In the genomic region with DNA sequence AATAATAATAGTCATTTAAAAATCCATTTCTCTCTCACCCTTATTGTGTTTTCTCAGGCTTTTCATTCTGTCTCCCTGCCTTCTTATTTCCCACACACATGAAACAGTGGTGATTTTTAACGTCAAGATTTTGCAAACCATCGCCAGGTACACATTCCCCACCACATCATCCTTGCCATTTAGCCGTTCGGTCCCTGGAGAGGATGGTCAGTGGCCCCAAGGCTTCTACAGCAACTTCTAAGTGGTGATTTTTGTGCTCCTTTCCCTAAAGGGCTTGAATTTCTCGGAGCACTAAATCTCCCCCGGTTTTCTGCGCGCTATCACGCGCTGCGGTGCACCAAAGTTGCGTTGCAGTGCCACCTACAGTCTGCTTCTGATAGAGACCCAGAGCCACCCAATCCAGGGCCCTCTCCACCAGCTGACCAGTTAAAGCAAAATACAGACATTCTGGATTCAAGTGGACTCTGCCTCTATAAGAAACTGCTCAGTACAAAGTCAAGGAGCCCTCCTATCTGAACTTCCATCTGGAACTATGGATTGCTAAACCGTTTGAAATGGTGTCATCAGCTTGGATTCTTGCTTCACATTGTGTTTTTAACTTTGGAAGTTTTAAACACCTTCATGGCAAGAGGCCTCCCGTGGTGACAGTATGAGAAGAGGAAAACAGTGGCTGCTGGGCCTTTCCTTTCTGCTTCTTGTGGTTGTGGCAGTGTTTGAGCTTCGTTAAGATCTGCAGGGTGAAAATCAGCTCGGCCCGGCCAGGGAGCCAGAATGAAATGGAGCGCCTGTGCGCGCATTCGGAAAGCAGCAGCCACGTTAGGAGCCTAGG, we compare ENCODE assay signal across 8 cellular contexts.
DNase-seq lines count a peak whose midpoint lies in the region; ATAC-seq and TF ChIP-seq lines count a peak whose summit lies in the region.

No MANE protein-coding gene starts in this region.

- H3K4me3 Mint-ChIP-seq in glutamatergic neuron (ENCODE audit: unreplicated experiment): peak overlapping the region; percentile 43

- no peaks in the 10 kb centered on the region for H3K79me2 ChIP-seq in DOHH2 (ENCODE audit: control insufficient read depth, low read length)

- H3K4me2 ChIP-seq in DOHH2 (ENCODE audit: low read length): no peak overlapping the region

- H3F3A ChIP-seq in DOHH2 (ENCODE audit: control insufficient read depth, insufficient read depth): no peaks in the 10 kb centered on the region

- H3K9me3 Mint-ChIP-seq in glutamatergic neuron (ENCODE audit: unreplicated experiment): peaks cover 7% of the 10 kb centered on the region

- peaks cover 5% of the 10 kb centered on the region for H3K27me3 Mint-ChIP-seq in glutamatergic neuron (ENCODE audit: unreplicated experiment)

- ATAC-seq in GM21529 (IDR thresholded peaks at IDR 0.05; ENCODE audit: unreplicated experiment): peak; percentile 85
- ATAC-seq in aorta (ENCODE audit: low FRiP score): peak; percentile 91

- H3K27ac ChIP-seq in DOHH2 (ENCODE audit: low read depth, low read length) (no peak overlapping the region), aorta (ENCODE audit: low read depth in 1 of 2, low read length in 2 of 2) (no peak overlapping the region)

- intact Hi-C loops in posterior vena cava (cut with DNase I): loop anchor here (1.0 to 5.0 kb wide), 2 partner anchors 129 to 381 kb away; no protein-coding TSS in a partner anchor
- intact Hi-C loops in aorta (cut with DNase I): loop anchor here (2.0 to 5.0 kb wide), 3 partner anchors 129 to 391 kb away; no protein-coding TSS in a partner anchor

- H3K36me3 ChIP-seq in DOHH2 (ENCODE audit: control insufficient read depth, low read length): no peaks in the 10 kb centered on the region
- H3K36me3 ChIP-seq in aorta (ENCODE audit: control insufficient read depth in 1 of 2, insufficient read depth in 2 of 2, low read length in 1 of 2): no peaks in the 10 kb centered on the region

- H3K4me1 ChIP-seq in DOHH2 (ENCODE audit: control insufficient read depth, low read length) (no peaks in the 10 kb centered on the region), aorta (ENCODE audit: control insufficient read depth in 1 of 2, insufficient read depth in 2 of 2, low read length in 2 of 2) (no peaks in the 10 kb centered on the region)

- H3K4me1 Mint-ChIP-seq in glutamatergic neuron (ENCODE audit: low read depth, unreplicated experiment): peaks cover 13% of the 10 kb centered on the region

- H3K36me3 Mint-ChIP-seq in glutamatergic neuron (ENCODE audit: unreplicated experiment): no peaks in the 10 kb centered on the region

- peak; percentile 77 for TF ChIP-seq CTCF in DOHH2 (IDR thresholded peaks at IDR 0.05; ENCODE audit: low read depth, low read length, poor library complexity, severe bottlenecking)
- peak; percentile 68 for TF ChIP-seq CTCF in glutamatergic neuron (IDR thresholded peaks at IDR 0.05; ENCODE audit: partially characterized antibody, unreplicated experiment)

- H3K9me3 ChIP-seq in DOHH2 (ENCODE audit: control insufficient read depth, insufficient read depth, low read length) (no peaks in the 10 kb centered on the region), aorta (ENCODE audit: control insufficient read depth, low read length) (no peaks in the 10 kb centered on the region)

- no peaks in the 10 kb centered on the region; the same call in 1 of the 2 replicates for H3K27me3 ChIP-seq in DOHH2 (ENCODE audit: control insufficient read depth, low read length)
- no peaks in the 10 kb centered on the region for H3K27me3 ChIP-seq in aorta (ENCODE audit: control insufficient read depth in 1 of 2, insufficient read depth in 2 of 2, low read length in 1 of 2)

- H3K27ac Mint-ChIP-seq in glutamatergic neuron (ENCODE audit: unreplicated experiment): no peak overlapping the region

- DNase-seq in KG1 (lab: John Stamatoyannopoulos, UW) (peak; percentile 15), SHP77 (lab: John Stamatoyannopoulos, UW) (peak; percentile 46 to 78), glutamatergic neuron (peak; percentile 82), posterior vena cava (ENCODE audit: low spot score) (peak; percentile 81), aorta (peak; percentile 72 to 82)
- DNase-seq in activated naive CD4-positive, alpha-beta T cell (lab: John Stamatoyannopoulos, UW): peak in 3 of 4 experiments; percentile 2 to 21 (median 9)

- H3K4me3 ChIP-seq in DOHH2 (ENCODE audit: low read length): no peak overlapping the region
- H3K4me3 ChIP-seq in aorta (ENCODE audit: low read length in 2 of 2): no peak overlapping the region

- no peaks in the 10 kb centered on the region for H3K9me2 ChIP-seq in DOHH2 (replicated peaks; ENCODE audit: control insufficient read depth, low read length)

- WGBS in aorta, 2 donors: 32% methylated on average over 22 of the region's 22 CpGs

- H4K20me1 ChIP-seq in DOHH2 (ENCODE audit: control insufficient read depth, insufficient read depth, low read depth, low read length): no peaks in the 10 kb centered on the region

Comparison
In these comparisons a context has a peak if more than half of its experiments do, and no peak if none do; other contexts are left out.
1. DNase-seq: peak in every context shown above with its lines; median percentile 82 in glutamatergic neuron; 81 in posterior vena cava; 77 in aorta; 62 in SHP77; 15 in KG1; 9 in activated naive CD4-positive, alpha-beta T cell.